Comparison of ENCODE assay signal across 23 cellular contexts in the genomic region with DNA sequence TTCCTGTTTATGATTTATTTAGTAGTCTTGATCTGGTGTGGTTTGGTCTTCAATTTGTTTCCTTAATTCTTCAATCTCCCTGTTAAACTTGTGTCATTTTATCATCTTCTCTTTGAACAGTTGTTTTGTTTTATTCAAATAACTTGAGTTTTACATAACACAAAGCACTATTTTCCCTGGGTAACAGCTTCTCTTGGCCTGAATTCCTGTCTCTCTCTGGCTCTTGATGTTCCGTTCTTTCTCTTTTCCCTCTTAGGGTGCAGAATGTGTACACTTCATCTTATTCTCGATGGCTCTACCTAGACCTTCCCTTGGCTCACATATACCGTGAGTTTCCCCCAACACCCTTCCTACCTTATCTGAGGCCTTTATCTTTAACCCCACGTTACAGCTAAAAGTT. TPM values are rescaled to one million over a fixed set of nuclear protein-coding genes. Genes with fewer than 3 reads are reported as not detected.
DNase-seq lines count a peak whose midpoint lies in the region; ATAC-seq and TF ChIP-seq lines count a peak whose summit lies in the region.
"Had no signal": no experiment of that assay in that cellular context is flagged by ENCODE, and none has a peak within 500 bp of the region (broad histone marks: within the 10 kb centered on the region; RNA-seq: fewer than 3 reads in every experiment).

No MANE protein-coding gene starts in this region.

- H3K27me3 ChIP-seq in CD8-positive, alpha-beta T cell (ENCODE audit: insufficient read depth, low read length): no peaks in the 10 kb centered on the region

- peaks cover 11% of the 10 kb centered on the region for H3K36me3 ChIP-seq in CD8-positive, alpha-beta T cell (ENCODE audit: insufficient read depth, low read length)

- POLR2A ChIA-PET in CD8-positive, alpha-beta T cell (lab: Charles Lee): no interaction called here

- no peaks in the 10 kb centered on the region for H3K4me1 ChIP-seq in CD8-positive, alpha-beta T cell (ENCODE audit: insufficient read depth, low read length)

- no peak overlapping the region for H3K27ac ChIP-seq in CD8-positive, alpha-beta T cell (ENCODE audit: low read depth, low read length)

- H3K9me3 ChIP-seq in CD8-positive, alpha-beta T cell (ENCODE audit: low read length): no peaks in the 10 kb centered on the region
- H3K9me3 ChIP-seq: SK-N-SH had no signal

- TF ChIP-seq CTCF in CD8-positive, alpha-beta T cell (IDR thresholded peaks at IDR 0.05): no peak
- no peak for TF ChIP-seq CTCF in chondrocyte (IDR thresholded peaks at IDR 0.05)

- intact Hi-C loops in CD8-positive, alpha-beta T cell (cut with DNase I, micrococcal nuclease): no loop called here

- H3K27ac Mint-ChIP-seq in CD8-positive, alpha-beta T cell: peak overlapping the region; percentile 23
- H3K27ac Mint-ChIP-seq in chondrocyte (ENCODE audit: unreplicated experiment): peak overlapping the region; percentile 53
- H3K27ac Mint-ChIP-seq: GM23338 had no signal

- H3K36me3 Mint-ChIP-seq in CD8-positive, alpha-beta T cell: peaks cover 63% of the 10 kb centered on the region
- peaks cover 20% of the 10 kb centered on the region for H3K36me3 Mint-ChIP-seq in chondrocyte (ENCODE audit: low read depth)

- H3K9me3 Mint-ChIP-seq in CD8-positive, alpha-beta T cell: no peaks in the 10 kb centered on the region
- no peaks in the 10 kb centered on the region for H3K9me3 Mint-ChIP-seq in chondrocyte (ENCODE audit: low read depth)
- H3K9me3 Mint-ChIP-seq: GM23338 had no signal

- CTCF ChIA-PET in CD8-positive, alpha-beta T cell (lab: Charles Lee): interaction anchor here (1.0 kb wide), 1 partner anchor 38 kb away, joined by 3 read pairs; no protein-coding TSS in a partner anchor

- DNase-seq in Ammon's horn (ENCODE audit: low spot score) (peak; percentile 33), chondrocyte (ENCODE audit: low spot score) (no peak), midbrain (lab: John Stamatoyannopoulos, UW) (peak; percentile 26), Kasumi-1 (lab: John Stamatoyannopoulos, UW) (no peak), NCI-H2081 (lab: John Stamatoyannopoulos, UW) (no peak), germinal center (ENCODE audit: low spot score) (no peak)
- no peak for DNase-seq in CD8-positive, alpha-beta T cell
- DNase-seq: COR-L47, DMS153, GDM1, HCEC 1CT, NCI-H1105 treated with DMSO at 0.1 percent for 48 hours, NCI-H1694, NCI-H2107, NCI-H2227 treated with DMSO at 0.1 percent for 48 hours, NCI-H510A treated with DMSO at 0.1 percent for 48 hours, NCI-H82, OCI-M1, SHP77, SK-N-SH had no signal

- no peaks in the 10 kb centered on the region for H3K4me1 Mint-ChIP-seq in CD8-positive, alpha-beta T cell (ENCODE audit: low read depth)
- H3K4me1 Mint-ChIP-seq in chondrocyte (ENCODE audit: low read depth): peaks cover 8% of the 10 kb centered on the region
- H3K4me1 Mint-ChIP-seq: CD14-positive monocyte, GM23338 had no signal

- H3K4me3 Mint-ChIP-seq in CD8-positive, alpha-beta T cell: no peak overlapping the region
- H3K4me3 Mint-ChIP-seq in chondrocyte (ENCODE audit: unreplicated experiment): no peak overlapping the region
- H3K4me3 Mint-ChIP-seq: CD14-positive monocyte, GM23338 had no signal

- no peaks in the 10 kb centered on the region for H3K27me3 Mint-ChIP-seq in CD8-positive, alpha-beta T cell (ENCODE audit: low read depth)
- no peaks in the 10 kb centered on the region for H3K27me3 Mint-ChIP-seq in chondrocyte (ENCODE audit: low read depth)

- H3K4me3 ChIP-seq in CD8-positive, alpha-beta T cell (ENCODE audit: low read depth, low read length): no peak overlapping the region
- H3K4me3 ChIP-seq: GM23338 had no signal

- no peak for ATAC-seq in CD8-positive, alpha-beta T cell
- ATAC-seq in GM21737 (IDR thresholded peaks at IDR 0.05; ENCODE audit: unreplicated experiment): no peak
- ATAC-seq: GM23338 had no signal

RNA-seq across cellular contexts. Expression of a gene that starts 36.8 kb away (rescaled TPM):
- 10 to 100 TPM; 11.6 to 13.1 TPM for total RNA-seq in CD8-positive, alpha-beta T cell
- total RNA-seq in chondrocyte: 16.9 to 21.8 TPM (median 20.2 TPM) in 3 replicates

Comparison
In these comparisons a context has a peak if more than half of its experiments do, and no peak if none do; other contexts are left out.
1. DNase-seq: peak in Ammon's horn (single experiment) and midbrain (single experiment); none in CD8-positive, alpha-beta T cell (0 of 7), chondrocyte (single experiment), Kasumi-1 (0 of 2), NCI-H2081 (0 of 2) and germinal center (single experiment).